Comparison of ENCODE assay signal across 8 cellular contexts in the genomic region with DNA sequence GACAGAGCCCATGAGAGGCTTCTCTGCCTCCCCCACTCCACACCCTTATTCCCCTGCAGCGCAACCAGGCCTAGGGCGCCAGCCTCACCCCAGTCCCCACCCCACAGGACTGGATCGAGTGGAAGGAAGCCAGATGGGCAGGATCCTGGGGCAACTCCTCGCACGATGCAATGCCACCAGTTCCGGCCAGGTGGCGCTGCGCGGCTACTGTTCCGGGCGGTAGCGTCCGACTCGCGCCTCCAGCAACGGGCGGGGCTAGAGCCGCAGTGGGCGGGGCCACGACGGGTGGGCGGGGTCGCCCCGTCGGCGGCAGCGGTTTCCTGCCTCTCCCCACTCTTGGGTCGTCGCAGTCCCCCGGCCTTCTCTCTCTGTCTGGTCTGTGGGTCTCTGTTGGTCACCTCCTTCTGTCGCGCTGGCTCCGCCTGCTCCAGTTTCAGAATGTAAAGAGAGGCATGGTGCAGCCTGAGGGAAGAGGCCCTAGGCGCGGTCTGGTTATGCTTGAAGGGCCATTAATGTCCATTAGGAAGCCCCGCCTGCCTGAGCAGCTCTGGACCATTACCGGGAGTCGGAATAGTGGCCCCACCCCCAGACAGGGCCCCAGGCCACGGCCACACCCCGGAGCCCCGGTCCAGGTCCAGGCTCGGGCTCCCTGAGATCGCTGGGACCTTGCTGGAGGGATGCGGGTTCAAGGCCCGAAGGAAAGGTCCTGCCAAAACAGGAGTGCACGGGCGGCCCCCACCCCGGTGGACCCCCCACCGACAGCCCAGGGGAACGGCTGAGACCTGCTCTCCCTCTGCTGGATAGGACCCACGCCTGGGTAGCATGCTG. TPM values are rescaled to one million over a fixed set of nuclear protein-coding genes. Genes with fewer than 3 reads are reported as not detected.
DNase-seq lines count a peak whose midpoint lies in the region; ATAC-seq, FAIRE-seq and TF ChIP-seq lines count a peak whose summit lies in the region.

No MANE protein-coding gene starts in this region.

- H3K27me3 ChIP-seq in suprapubic skin, result peaks cover 34% of the 10 kb centered on the region

- no peaks in the 10 kb centered on the region for H3K9me3 ChIP-seq in suprapubic skin

- no peak for FAIRE-seq in D721Med (lab: Jason Lieb, UNC)

- TF ChIP-seq CTCF in D721Med (IDR thresholded peaks at IDR 0.05; ENCODE audit: insufficient read depth, missing control alignments), result peak; percentile 84
- TF ChIP-seq CTCF in suprapubic skin (IDR thresholded peaks at IDR 0.05), result peak; percentile 92 to 99

- no peak for TF ChIP-seq EP300 in suprapubic skin (IDR thresholded peaks at IDR 0.05)

- H3K27me3 Mint-ChIP-seq in activated naive CD4-positive, alpha-beta T cell treated with anti-CD3 and anti-CD28 coated beads for 36 hours (ENCODE audit: low read depth), result peaks cover 29% of the 10 kb centered on the region

- no peak for TF ChIP-seq POLR2A in suprapubic skin (IDR thresholded peaks at IDR 0.05)

- CTCF ChIA-PET in activated naive CD4-positive, alpha-beta T cell treated with anti-CD3 and anti-CD28 coated beads for 36 hours (lab: Charles Lee), result interaction anchor here (0.6 to 4.3 kb wide), 11 partner anchors 9 to 229 kb away, joined by 3 to 52 read pairs (median 3); a partner anchor contains a TSS

- H3K36me3 ChIP-seq in suprapubic skin, result no peaks in the 10 kb centered on the region

- peaks cover 22% of the 10 kb centered on the region for H3K4me1 Mint-ChIP-seq in activated naive CD4-positive, alpha-beta T cell treated with anti-CD3 and anti-CD28 coated beads for 36 hours (ENCODE audit: low read depth)

- ATAC-seq in GM21526 (IDR thresholded peaks at IDR 0.05; ENCODE audit: low FRiP score, unreplicated experiment), result peak; percentile 69

- in situ Hi-C loops in SK-MEL-5 (cut with HindIII; ENCODE audit: low pct_unique_long_range_greater_than_20kb, low sequenced_read_pairs), result no loop called here

- peak overlapping the region; percentile 30 for H3K4me3 ChIP-seq in suprapubic skin

- H3K4me3 Mint-ChIP-seq in activated naive CD4-positive, alpha-beta T cell treated with anti-CD3 and anti-CD28 coated beads for 36 hours, result peak overlapping the region; percentile 49

- H3K36me3 Mint-ChIP-seq in activated naive CD4-positive, alpha-beta T cell treated with anti-CD3 and anti-CD28 coated beads for 36 hours (ENCODE audit: low read depth), result no peaks in the 10 kb centered on the region

- WGBS in suprapubic skin, result 6% methylated on average over 17 of the region's 51 CpGs

- H3K27ac Mint-ChIP-seq in activated naive CD4-positive, alpha-beta T cell treated with anti-CD3 and anti-CD28 coated beads for 36 hours, result no peak overlapping the region

- no peaks in the 10 kb centered on the region for H3K9me3 Mint-ChIP-seq in activated naive CD4-positive, alpha-beta T cell treated with anti-CD3 and anti-CD28 coated beads for 36 hours

- H3K27ac ChIP-seq in suprapubic skin, result peak overlapping the region; percentile 33

- intact Hi-C loops in activated naive CD4-positive, alpha-beta T cell treated with anti-CD3 and anti-CD28 coated beads for 36 hours (cut with micrococcal nuclease), result loop anchor here (1.0 to 2.0 kb wide), 3 partner anchors 117 to 227 kb away; a partner anchor contains a TSS

- peaks cover 54% of the 10 kb centered on the region for H3K4me1 ChIP-seq in suprapubic skin

- DNase-seq in D721Med (ENCODE audit: insufficient read length, low spot score) (peak; percentile 99), LHCN-M2 (ENCODE audit: low read depth) (peak; percentile 76), SK-MEL-5 (ENCODE audit: low read depth, low spot score) (peak; percentile 83), glomerular visceral epithelial cell (ENCODE audit: extremely low spot score) (peak; percentile 88), occipital lobe (lab: John Stamatoyannopoulos, UW) (peak; percentile 87), suprapubic skin (ENCODE audit: low spot score in 2 of 2) (peak; percentile 96 to 97)
- peak; percentile 97 for DNase-seq in activated naive CD4-positive, alpha-beta T cell treated with anti-CD3 and anti-CD28 coated beads for 36 hours

RNA-seq across cellular contexts. Expression of a gene that starts 3.4 kb away (rescaled TPM):
- total RNA-seq in LHCN-M2 (2014; rRNA removed) (5.5 and 7.3 TPM in 2 replicates), occipital lobe (9.8 TPM), suprapubic skin (10 to 100 TPM; 13.8 to 36.5 (median 21.8) TPM)
- 27.4 TPM for polyA plus RNA-seq in LHCN-M2 (2012)
- total RNA-seq in SK-MEL-5 (2014; rRNA removed; shearing (Covaris generic)), result 7.0 and 9.3 TPM in 2 replicates
- 25.9 and 28.6 TPM in 2 replicates for polyA plus RNA-seq in SK-MEL-5 (2015; cell fraction: cytosol; rRNA removed)
- 9.8 and 16.0 TPM in 2 replicates for polyA plus RNA-seq in SK-MEL-5 (2015; cell fraction: nucleus; rRNA removed)
- total RNA-seq in activated naive CD4-positive, alpha-beta T cell treated with anti-CD3 and anti-CD28 coated beads for 36 hours, result 1 to 10 TPM; 1.5 to 2.1 TPM

RNA-seq across cellular contexts. Expression of a gene that starts 3.7 kb away (rescaled TPM):
- total RNA-seq in LHCN-M2 (2014; rRNA removed) (1.3 TPM in 2 replicates), occipital lobe (not detected), suprapubic skin (1 to 10 TPM in 2 of 4 donors, under 1 TPM in 1, not detected in 1; 0.65 to 5.6 (median 3.0) TPM)
- polyA plus RNA-seq in LHCN-M2 (2012), result 0.43 TPM
- total RNA-seq in SK-MEL-5 (2014; rRNA removed; shearing (Covaris generic)), result 0.55 TPM in 1 of 2 replicates, not detected in the other
- polyA plus RNA-seq in SK-MEL-5 (2015; cell fraction: cytosol; rRNA removed), result 0.72 and 0.94 TPM in 2 replicates
- 2.2 and 4.5 TPM in 2 replicates for polyA plus RNA-seq in SK-MEL-5 (2015; cell fraction: nucleus; rRNA removed)
- 1 to 10 TPM; 1.3 to 1.9 TPM for total RNA-seq in activated naive CD4-positive, alpha-beta T cell treated with anti-CD3 and anti-CD28 coated beads for 36 hours

RNA-seq across cellular contexts. Expression of a gene that starts 13.7 kb away (rescaled TPM):
- total RNA-seq in LHCN-M2 (2014; rRNA removed), result 37.2 and 47.5 TPM in 2 replicates
- polyA plus RNA-seq in LHCN-M2 (2012), result 25.4 TPM
- 10.4 and 10.7 TPM in 2 replicates for total RNA-seq in SK-MEL-5 (2014; rRNA removed; shearing (Covaris generic))
- polyA plus RNA-seq in SK-MEL-5 (2015; cell fraction: cytosol; rRNA removed), result 67.3 and 93.2 TPM in 2 replicates
- 123 and 229 TPM in 2 replicates for polyA plus RNA-seq in SK-MEL-5 (2015; cell fraction: nucleus; rRNA removed)
- total RNA-seq in activated naive CD4-positive, alpha-beta T cell treated with anti-CD3 and anti-CD28 coated beads for 36 hours, result 10 to 100 TPM; 88.8 to 93.5 TPM
- 5.5 TPM for total RNA-seq in occipital lobe
- 100 to 1,000 TPM in 1 of 4 donors, 10 to 100 TPM in 3; 69.4 to 103 (median 84.0) TPM for total RNA-seq in suprapubic skin

RNA-seq across cellular contexts. Expression of a gene that starts 24.3 kb away (rescaled TPM):
- total RNA-seq in LHCN-M2 (2014; rRNA removed) (25.5 and 29.0 TPM in 2 replicates), occipital lobe (20.3 TPM), suprapubic skin (10 to 100 TPM; 15.9 to 40.5 (median 20.9) TPM)
- 19.1 TPM for polyA plus RNA-seq in LHCN-M2 (2012)
- total RNA-seq in SK-MEL-5 (2014; rRNA removed; shearing (Covaris generic)), result 27.0 and 31.2 TPM in 2 replicates
- polyA plus RNA-seq in SK-MEL-5 (2015; cell fraction: cytosol; rRNA removed), result 29.1 and 34.8 TPM in 2 replicates
- 22.1 and 24.7 TPM in 2 replicates for polyA plus RNA-seq in SK-MEL-5 (2015; cell fraction: nucleus; rRNA removed)
- 10 to 100 TPM; 20.1 to 24.1 TPM for total RNA-seq in activated naive CD4-positive, alpha-beta T cell treated with anti-CD3 and anti-CD28 coated beads for 36 hours

RNA-seq across cellular contexts. Expression of a gene that starts 24.5 kb away (rescaled TPM):
- 49.8 and 52.2 TPM in 2 replicates for total RNA-seq in LHCN-M2 (2014; rRNA removed)
- 50.6 TPM for polyA plus RNA-seq in LHCN-M2 (2012)
- total RNA-seq in SK-MEL-5 (2014; rRNA removed; shearing (Covaris generic)), result 11.6 and 20.2 TPM in 2 replicates
- 32.7 and 36.0 TPM in 2 replicates for polyA plus RNA-seq in SK-MEL-5 (2015; cell fraction: cytosol; rRNA removed)
- polyA plus RNA-seq in SK-MEL-5 (2015; cell fraction: nucleus; rRNA removed), result 212 and 240 TPM in 2 replicates
- total RNA-seq in activated naive CD4-positive, alpha-beta T cell treated with anti-CD3 and anti-CD28 coated beads for 36 hours, result 10 to 100 TPM; 72.3 to 72.7 TPM
- total RNA-seq in occipital lobe, result 47.3 TPM
- total RNA-seq in suprapubic skin, result 100 to 1,000 TPM; 103 to 193 (median 143) TPM

Comparison
In these comparisons a context has a peak if more than half of its experiments do, and no peak if none do; other contexts are left out.
1. Peak in every context shown above with its lines: DNase-seq, ATAC-seq, H3K4me3 ChIP-seq and H3K27ac ChIP-seq.